In genomic region chr2:64595397-64596160, GRCh38 we compare ENCODE assay signal across 9 cellular contexts. TPM values are rescaled to one million over a fixed set of nuclear protein-coding genes. Genes with fewer than 3 reads are reported as not detected.
DNase-seq lines count a peak whose midpoint lies in the region; ATAC-seq and TF ChIP-seq lines count a peak whose summit lies in the region.
"Had no signal": no experiment of that assay in that cellular context is flagged by ENCODE, and none has a peak within 500 bp of the region (broad histone marks: within the 10 kb centered on the region; RNA-seq: fewer than 3 reads in every experiment).

No MANE protein-coding gene starts in this region.

- TF ChIP-seq CTCF in AG10803 (conservative IDR thresholded peaks at IDR 0.05; ENCODE audit: low read length) (peak; percentile 35), astrocyte of the spinal cord (IDR thresholded peaks at IDR 0.05; ENCODE audit: low read depth, low read length) (peak; percentile 37), left lung (IDR thresholded peaks at IDR 0.05) (no peak), suprapubic skin (IDR thresholded peaks at IDR 0.05) (no peak)

- intact Hi-C loops in left lung (cut with DNase I) = no loop called here
- intact Hi-C loops in activated CD4-positive, alpha-beta T cell treated with anti-CD3 and anti-CD28 coated beads, Interleukin-2, amount 10 ng/mL, durations not matched to agents 24 days and 14 days (cut with micrococcal nuclease) = no loop called here

- WGBS in suprapubic skin = 31% methylated on average over 4 of the region's 4 CpGs

- TF ChIP-seq POLR2A in suprapubic skin (IDR thresholded peaks at IDR 0.05) = no peak

- ATAC-seq in left lung = peak; percentile 56
- no peak for ATAC-seq in GM21619 (IDR thresholded peaks at IDR 0.05; ENCODE audit: unreplicated experiment)

- no peak overlapping the region for H3K4me3 ChIP-seq in AG10803 (ENCODE audit: low read length)
- no peak overlapping the region for H3K4me3 ChIP-seq in astrocyte of the spinal cord (ENCODE audit: low read depth, low read length)
- H3K4me3 ChIP-seq in left lung = no peak overlapping the region
- H3K4me3 ChIP-seq in suprapubic skin = no peak overlapping the region

- peaks cover 14% of the 10 kb centered on the region for H3K36me3 Mint-ChIP-seq in activated CD4-positive, alpha-beta T cell treated with anti-CD3 and anti-CD28 coated beads, Interleukin-2, amount 10 ng/mL, durations not matched to agents 24 days and 14 days (ENCODE audit: low read depth)

- peaks cover 27% of the 10 kb centered on the region for H3K4me1 Mint-ChIP-seq in activated CD4-positive, alpha-beta T cell treated with anti-CD3 and anti-CD28 coated beads, Interleukin-2, amount 10 ng/mL, durations not matched to agents 24 days and 14 days

- TF ChIP-seq EP300 in Ishikawa (IDR thresholded peaks at IDR 0.05; ENCODE audit: borderline replicate concordance) (no peak), suprapubic skin (IDR thresholded peaks at IDR 0.05) (no peak)

- no peak overlapping the region for H3K27ac ChIP-seq in left lung
- H3K27ac ChIP-seq in suprapubic skin = no peak overlapping the region

- H3K27me3 Mint-ChIP-seq in activated CD4-positive, alpha-beta T cell treated with anti-CD3 and anti-CD28 coated beads, Interleukin-2, amount 10 ng/mL, durations not matched to agents 24 days and 14 days = no peaks in the 10 kb centered on the region

- in situ Hi-C loops in astrocyte of the spinal cord (cut with HindIII; ENCODE audit: low sequenced_read_pairs) = no loop called here

- DNase-seq in AG10803 (ENCODE audit: low read depth) (peak; percentile 36), astrocyte of the spinal cord (ENCODE audit: low read depth, low spot score) (peak; percentile 20), left lung (no peak), suprapubic skin (ENCODE audit: low spot score in 2 of 2) (no peak), mucosa of gallbladder (ENCODE audit: low spot score) (no peak)
- no peak for DNase-seq in activated CD4-positive, alpha-beta T cell treated with anti-CD3 and anti-CD28 coated beads, Interleukin-2, amount 10 ng/mL, durations not matched to agents 24 days and 14 days
- DNase-seq: caudate nucleus had no signal

- peaks cover 0 to 31% of the 10 kb centered on the region in 2 donors for H3K36me3 ChIP-seq in left lung
- peaks cover 14% of the 10 kb centered on the region for H3K36me3 ChIP-seq in suprapubic skin

- peaks cover 8% of the 10 kb centered on the region for H3K9me3 Mint-ChIP-seq in activated CD4-positive, alpha-beta T cell treated with anti-CD3 and anti-CD28 coated beads, Interleukin-2, amount 10 ng/mL, durations not matched to agents 24 days and 14 days

- no peaks in the 10 kb centered on the region for H3K27me3 ChIP-seq in left lung
- no peaks in the 10 kb centered on the region for H3K27me3 ChIP-seq in suprapubic skin

- peaks cover 0 to 6% of the 10 kb centered on the region in 2 donors for H3K4me1 ChIP-seq in left lung
- H3K4me1 ChIP-seq in suprapubic skin = peaks cover 31% of the 10 kb centered on the region

- H3K4me3 Mint-ChIP-seq in activated CD4-positive, alpha-beta T cell treated with anti-CD3 and anti-CD28 coated beads, Interleukin-2, amount 10 ng/mL, durations not matched to agents 24 days and 14 days = no peak overlapping the region

- H3K27ac Mint-ChIP-seq in activated CD4-positive, alpha-beta T cell treated with anti-CD3 and anti-CD28 coated beads, Interleukin-2, amount 10 ng/mL, durations not matched to agents 24 days and 14 days = no peak overlapping the region

- no peaks in the 10 kb centered on the region for H3K9me3 ChIP-seq in left lung
- no peaks in the 10 kb centered on the region for H3K9me3 ChIP-seq in suprapubic skin

- TF ChIP-seq RAD21 in Ishikawa (IDR thresholded peaks at IDR 0.05; ENCODE audit: low read depth) = peak; percentile 65

TF ChIP-seq in Ishikawa, 13 proteins besides CTCF, POLR2A, EP300 and RAD21:
- no peak for TF ChIP-seq TCF12 (IDR thresholded peaks at IDR 0.05; ENCODE audit: low read depth)
- no peak for TF ChIP-seq EGR1 (IDR thresholded peaks at IDR 0.05)
- no peak for TF ChIP-seq CEBPB (IDR thresholded peaks at IDR 0.05)
- no peak for TF ChIP-seq TAF1 (IDR thresholded peaks at IDR 0.05; ENCODE audit: low read depth)
- no peak for TF ChIP-seq TEAD4 (IDR thresholded peaks at IDR 0.05)
- TF ChIP-seq YY1 (IDR thresholded peaks at IDR 0.05; ENCODE audit: low read depth) = no peak
- TF ChIP-seq USF1 (IDR thresholded peaks at IDR 0.05) = no peak
- TF ChIP-seq REST (IDR thresholded peaks at IDR 0.05; ENCODE audit: low read depth) = no peak
- no peak for TF ChIP-seq CREB1 (IDR thresholded peaks at IDR 0.05; ENCODE audit: low read depth)
- no peak for TF ChIP-seq NFIC (IDR thresholded peaks at IDR 0.05)
- no peak for TF ChIP-seq ZBTB7A (IDR thresholded peaks at IDR 0.05; ENCODE audit: low read depth)
- no peak for TF ChIP-seq FOXM1 (IDR thresholded peaks at IDR 0.05; ENCODE audit: borderline replicate concordance, low read depth)
- TF ChIP-seq MAX (IDR thresholded peaks at IDR 0.05) = no peak
TF ChIP-seq in Ishikawa: peak in this region for 0.

RNA-seq across cellular contexts. Expression of gene SERTAD2, which starts 58.1 kb away (rescaled TPM):
- total RNA-seq in left lung (10 to 100 TPM; 17.9 to 18.4 TPM), suprapubic skin (10 to 100 TPM; 23.7 to 36.4 (median 30.9) TPM), mucosa of gallbladder (19.8 TPM)
- 24.6 and 26.7 TPM in 2 replicates for total RNA-seq in activated CD4-positive, alpha-beta T cell treated with anti-CD3 and anti-CD28 coated beads, Interleukin-2, amount 10 ng/mL, durations not matched to agents 24 days and 14 days

Comparison
In these comparisons a context has a peak if more than half of its experiments do, and no peak if none do; other contexts are left out.
1. DNase-seq: peak in AG10803 (single experiment) and astrocyte of the spinal cord (single experiment); none in left lung (0 of 2), activated CD4-positive, alpha-beta T cell treated with anti-CD3 and anti-CD28 coated beads, Interleukin-2, amount 10 ng/mL, durations not matched to agents 24 days and 14 days (single experiment), suprapubic skin (0 of 2) and mucosa of gallbladder (single experiment).
2. CTCF ChIP-seq: peak in AG10803 (single experiment) and astrocyte of the spinal cord (single experiment); none in left lung (0 of 2) and suprapubic skin (0 of 2).